Comparison of ENCODE assay signal across 1 cellular context in genomic region chr9:121178676-121179372, GRCh38.
A peak's percentile ranks its signal among the peaks of the same experiment; 100 is the strongest.
TF ChIP-seq lines count a peak whose summit lies in the region.

No MANE protein-coding gene starts in this region.

TF ChIP-seq in HepG2, 621 proteins besides CTCF, POLR2A, EP300 and RAD21 (continued from another document):
- TF ChIP-seq, protein P1, sequence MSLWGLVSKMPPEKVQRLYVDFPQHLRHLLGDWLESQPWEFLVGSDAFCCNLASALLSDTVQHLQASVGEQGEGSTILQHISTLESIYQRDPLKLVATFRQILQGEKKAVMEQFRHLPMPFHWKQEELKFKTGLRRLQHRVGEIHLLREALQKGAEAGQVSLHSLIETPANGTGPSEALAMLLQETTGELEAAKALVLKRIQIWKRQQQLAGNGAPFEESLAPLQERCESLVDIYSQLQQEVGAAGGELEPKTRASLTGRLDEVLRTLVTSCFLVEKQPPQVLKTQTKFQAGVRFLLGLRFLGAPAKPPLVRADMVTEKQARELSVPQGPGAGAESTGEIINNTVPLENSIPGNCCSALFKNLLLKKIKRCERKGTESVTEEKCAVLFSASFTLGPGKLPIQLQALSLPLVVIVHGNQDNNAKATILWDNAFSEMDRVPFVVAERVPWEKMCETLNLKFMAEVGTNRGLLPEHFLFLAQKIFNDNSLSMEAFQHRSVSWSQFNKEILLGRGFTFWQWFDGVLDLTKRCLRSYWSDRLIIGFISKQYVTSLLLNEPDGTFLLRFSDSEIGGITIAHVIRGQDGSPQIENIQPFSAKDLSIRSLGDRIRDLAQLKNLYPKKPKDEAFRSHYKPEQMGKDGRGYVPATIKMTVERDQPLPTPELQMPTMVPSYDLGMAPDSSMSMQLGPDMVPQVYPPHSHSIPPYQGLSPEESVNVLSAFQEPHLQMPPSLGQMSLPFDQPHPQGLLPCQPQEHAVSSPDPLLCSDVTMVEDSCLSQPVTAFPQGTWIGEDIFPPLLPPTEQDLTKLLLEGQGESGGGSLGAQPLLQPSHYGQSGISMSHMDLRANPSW (CRISPR knock-in tag; IDR thresholded peaks at IDR 0.05; ENCODE audit: borderline replicate concordance) = no peak
- TF ChIP-seq ZBTB1 (CRISPR knock-in tag; IDR thresholded peaks at IDR 0.05; ENCODE audit: borderline replicate concordance) (no peak), MAFF (IDR thresholded peaks at IDR 0.05; ENCODE audit: low read depth, low read length) (peak; percentile 94), RFX3 (CRISPR knock-in tag; IDR thresholded peaks at IDR 0.05) (no peak), MIER3 (CRISPR knock-in tag; IDR thresholded peaks at IDR 0.05; ENCODE audit: borderline replicate concordance) (no peak), ATF7 (IDR thresholded peaks at IDR 0.05) (no peak), ATF7 (CRISPR knock-in tag; IDR thresholded peaks at IDR 0.05) (no peak), SIX4 (CRISPR knock-in tag; IDR thresholded peaks at IDR 0.05) (no peak), MAFK (conservative IDR thresholded peaks at IDR 0.05 in 1 of 2, IDR thresholded peaks at IDR 0.05 in 1 of 2; ENCODE audit: low read length in 2 of 2) (peak; percentile 95 to 96), PHF5A (CRISPR knock-in tag; IDR thresholded peaks at IDR 0.05; ENCODE audit: low read depth, unreplicated experiment) (no peak), ZNF317 (CRISPR knock-in tag; IDR thresholded peaks at IDR 0.05) (0 out of 2 replicates have a peak, but pooled peaks have one; percentile 11), HDAC1 (CRISPR knock-in tag; IDR thresholded peaks at IDR 0.05) (no peak), RARA (CRISPR knock-in tag; IDR thresholded peaks at IDR 0.05) (no peak), ZNF432 (CRISPR knock-in tag; IDR thresholded peaks at IDR 0.05; ENCODE audit: borderline replicate concordance) (no peak)
- TF ChIP-seq, protein P2, sequence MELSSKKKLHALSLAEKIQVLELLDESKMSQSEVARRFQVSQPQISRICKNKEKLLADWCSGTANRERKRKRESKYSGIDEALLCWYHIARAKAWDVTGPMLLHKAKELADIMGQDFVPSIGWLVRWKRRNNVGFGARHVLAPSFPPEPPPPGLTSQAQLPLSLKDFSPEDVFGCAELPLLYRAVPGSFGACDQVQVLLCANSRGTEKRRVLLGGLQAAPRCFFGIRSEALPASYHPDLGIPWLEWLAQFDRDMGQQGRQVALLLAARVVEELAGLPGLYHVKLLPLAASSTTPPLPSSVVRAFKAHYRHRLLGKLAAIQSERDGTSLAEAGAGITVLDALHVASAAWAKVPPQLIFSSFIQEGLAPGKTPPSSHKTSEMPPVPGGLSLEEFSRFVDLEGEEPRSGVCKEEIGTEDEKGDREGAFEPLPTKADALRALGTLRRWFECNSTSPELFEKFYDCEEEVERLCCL (CRISPR knock-in tag; IDR thresholded peaks at IDR 0.05; ENCODE audit: borderline replicate concordance) = 0 out of 2 replicates have a peak, but pooled peaks have one; percentile 24
